Comparison of ENCODE assay signal across 1 cellular context in the genomic region with DNA sequence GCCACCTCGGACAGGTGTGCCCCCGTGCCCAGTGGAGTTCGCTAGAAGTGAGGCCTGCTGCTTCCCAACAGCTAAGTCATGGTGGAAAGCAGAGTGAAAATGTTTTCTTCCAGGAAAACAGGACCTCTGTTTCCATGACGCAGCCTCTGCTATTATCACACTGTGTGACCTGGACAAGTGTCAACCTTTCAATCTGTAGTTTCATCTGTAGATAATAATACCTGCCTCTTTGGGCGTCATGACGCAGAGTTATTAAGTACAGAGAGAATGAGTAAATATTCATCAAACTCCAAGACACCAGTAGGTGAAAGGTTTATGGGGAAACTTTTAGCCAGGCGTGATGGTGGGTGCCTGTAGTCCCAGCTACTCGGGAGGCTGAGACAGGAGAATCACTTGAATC.
TF ChIP-seq lines count a peak whose summit lies in the region.

No MANE protein-coding gene starts in this region.

TF ChIP-seq in GM23338, 12 proteins besides CTCF, POLR2A, EP300 and RAD21 (continued from another document):
- TF ChIP-seq, protein P1, sequence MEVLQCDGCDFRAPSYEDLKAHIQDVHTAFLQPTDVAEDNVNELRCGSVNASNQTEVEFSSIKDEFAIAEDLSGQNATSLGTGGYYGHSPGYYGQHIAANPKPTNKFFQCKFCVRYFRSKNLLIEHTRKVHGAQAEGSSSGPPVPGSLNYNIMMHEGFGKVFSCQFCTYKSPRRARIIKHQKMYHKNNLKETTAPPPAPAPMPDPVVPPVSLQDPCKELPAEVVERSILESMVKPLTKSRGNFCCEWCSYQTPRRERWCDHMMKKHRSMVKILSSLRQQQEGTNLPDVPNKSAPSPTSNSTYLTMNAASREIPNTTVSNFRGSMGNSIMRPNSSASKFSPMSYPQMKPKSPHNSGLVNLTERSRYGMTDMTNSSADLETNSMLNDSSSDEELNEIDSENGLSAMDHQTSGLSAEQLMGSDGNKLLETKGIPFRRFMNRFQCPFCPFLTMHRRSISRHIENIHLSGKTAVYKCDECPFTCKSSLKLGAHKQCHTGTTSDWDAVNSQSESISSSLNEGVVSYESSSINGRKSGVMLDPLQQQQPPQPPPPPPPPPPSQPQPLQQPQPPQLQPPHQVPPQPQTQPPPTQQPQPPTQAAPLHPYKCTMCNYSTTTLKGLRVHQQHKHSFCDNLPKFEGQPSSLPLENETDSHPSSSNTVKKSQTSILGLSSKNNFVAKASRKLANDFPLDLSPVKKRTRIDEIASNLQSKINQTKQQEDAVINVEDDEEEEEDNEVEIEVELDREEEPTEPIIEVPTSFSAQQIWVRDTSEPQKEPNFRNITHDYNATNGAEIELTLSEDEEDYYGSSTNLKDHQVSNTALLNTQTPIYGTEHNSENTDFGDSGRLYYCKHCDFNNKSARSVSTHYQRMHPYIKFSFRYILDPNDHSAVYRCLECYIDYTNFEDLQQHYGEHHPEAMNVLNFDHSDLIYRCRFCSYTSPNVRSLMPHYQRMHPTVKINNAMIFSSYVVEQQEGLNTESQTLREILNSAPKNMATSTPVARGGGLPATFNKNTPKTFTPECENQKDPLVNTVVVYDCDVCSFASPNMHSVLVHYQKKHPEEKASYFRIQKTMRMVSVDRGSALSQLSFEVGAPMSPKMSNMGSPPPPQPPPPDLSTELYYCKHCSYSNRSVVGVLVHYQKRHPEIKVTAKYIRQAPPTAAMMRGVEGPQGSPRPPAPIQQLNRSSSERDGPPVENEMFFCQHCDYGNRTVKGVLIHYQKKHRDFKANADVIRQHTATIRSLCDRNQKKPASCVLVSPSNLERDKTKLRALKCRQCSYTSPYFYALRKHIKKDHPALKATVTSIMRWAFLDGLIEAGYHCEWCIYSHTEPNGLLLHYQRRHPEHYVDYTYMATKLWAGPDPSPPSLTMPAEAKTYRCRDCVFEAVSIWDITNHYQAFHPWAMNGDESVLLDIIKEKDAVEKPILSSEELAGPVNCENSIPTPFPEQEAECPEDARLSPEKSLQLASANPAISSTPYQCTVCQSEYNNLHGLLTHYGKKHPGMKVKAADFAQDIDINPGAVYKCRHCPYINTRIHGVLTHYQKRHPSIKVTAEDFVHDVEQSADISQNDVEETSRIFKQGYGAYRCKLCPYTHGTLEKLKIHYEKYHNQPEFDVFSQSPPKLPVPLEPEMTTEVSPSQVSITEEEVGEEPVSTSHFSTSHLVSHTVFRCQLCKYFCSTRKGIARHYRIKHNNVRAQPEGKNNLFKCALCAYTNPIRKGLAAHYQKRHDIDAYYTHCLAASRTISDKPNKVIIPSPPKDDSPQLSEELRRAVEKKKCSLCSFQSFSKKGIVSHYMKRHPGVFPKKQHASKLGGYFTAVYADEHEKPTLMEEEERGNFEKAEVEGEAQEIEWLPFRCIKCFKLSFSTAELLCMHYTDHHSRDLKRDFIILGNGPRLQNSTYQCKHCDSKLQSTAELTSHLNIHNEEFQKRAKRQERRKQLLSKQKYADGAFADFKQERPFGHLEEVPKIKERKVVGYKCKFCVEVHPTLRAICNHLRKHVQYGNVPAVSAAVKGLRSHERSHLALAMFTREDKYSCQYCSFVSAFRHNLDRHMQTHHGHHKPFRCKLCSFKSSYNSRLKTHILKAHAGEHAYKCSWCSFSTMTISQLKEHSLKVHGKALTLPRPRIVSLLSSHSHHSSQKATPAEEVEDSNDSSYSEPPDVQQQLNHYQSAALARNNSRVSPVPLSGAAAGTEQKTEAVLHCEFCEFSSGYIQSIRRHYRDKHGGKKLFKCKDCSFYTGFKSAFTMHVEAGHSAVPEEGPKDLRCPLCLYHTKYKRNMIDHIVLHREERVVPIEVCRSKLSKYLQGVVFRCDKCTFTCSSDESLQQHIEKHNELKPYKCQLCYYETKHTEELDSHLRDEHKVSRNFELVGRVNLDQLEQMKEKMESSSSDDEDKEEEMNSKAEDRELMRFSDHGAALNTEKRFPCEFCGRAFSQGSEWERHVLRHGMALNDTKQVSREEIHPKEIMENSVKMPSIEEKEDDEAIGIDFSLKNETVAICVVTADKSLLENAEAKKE (CRISPR knock-in tag; IDR thresholded peaks at IDR 0.05) = no peak
- TF ChIP-seq CREB1 (CRISPR knock-in tag; IDR thresholded peaks at IDR 0.05; ENCODE audit: low read depth) = no peak
- TF ChIP-seq, protein P2, sequence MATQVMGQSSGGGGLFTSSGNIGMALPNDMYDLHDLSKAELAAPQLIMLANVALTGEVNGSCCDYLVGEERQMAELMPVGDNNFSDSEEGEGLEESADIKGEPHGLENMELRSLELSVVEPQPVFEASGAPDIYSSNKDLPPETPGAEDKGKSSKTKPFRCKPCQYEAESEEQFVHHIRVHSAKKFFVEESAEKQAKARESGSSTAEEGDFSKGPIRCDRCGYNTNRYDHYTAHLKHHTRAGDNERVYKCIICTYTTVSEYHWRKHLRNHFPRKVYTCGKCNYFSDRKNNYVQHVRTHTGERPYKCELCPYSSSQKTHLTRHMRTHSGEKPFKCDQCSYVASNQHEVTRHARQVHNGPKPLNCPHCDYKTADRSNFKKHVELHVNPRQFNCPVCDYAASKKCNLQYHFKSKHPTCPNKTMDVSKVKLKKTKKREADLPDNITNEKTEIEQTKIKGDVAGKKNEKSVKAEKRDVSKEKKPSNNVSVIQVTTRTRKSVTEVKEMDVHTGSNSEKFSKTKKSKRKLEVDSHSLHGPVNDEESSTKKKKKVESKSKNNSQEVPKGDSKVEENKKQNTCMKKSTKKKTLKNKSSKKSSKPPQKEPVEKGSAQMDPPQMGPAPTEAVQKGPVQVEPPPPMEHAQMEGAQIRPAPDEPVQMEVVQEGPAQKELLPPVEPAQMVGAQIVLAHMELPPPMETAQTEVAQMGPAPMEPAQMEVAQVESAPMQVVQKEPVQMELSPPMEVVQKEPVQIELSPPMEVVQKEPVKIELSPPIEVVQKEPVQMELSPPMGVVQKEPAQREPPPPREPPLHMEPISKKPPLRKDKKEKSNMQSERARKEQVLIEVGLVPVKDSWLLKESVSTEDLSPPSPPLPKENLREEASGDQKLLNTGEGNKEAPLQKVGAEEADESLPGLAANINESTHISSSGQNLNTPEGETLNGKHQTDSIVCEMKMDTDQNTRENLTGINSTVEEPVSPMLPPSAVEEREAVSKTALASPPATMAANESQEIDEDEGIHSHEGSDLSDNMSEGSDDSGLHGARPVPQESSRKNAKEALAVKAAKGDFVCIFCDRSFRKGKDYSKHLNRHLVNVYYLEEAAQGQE (IDR thresholded peaks at IDR 0.05; ENCODE audit: unreplicated experiment) = no peak
